In genomic region chr5:175082866-175083590, GRCh38 we compare ENCODE assay signal across 34 cellular contexts.
"Had no signal": no experiment of that assay in that cellular context is flagged by ENCODE, and none has a peak within 500 bp of the region (broad histone marks: within the 10 kb centered on the region; RNA-seq: fewer than 3 reads in every experiment).

No MANE protein-coding gene starts in this region.

- H3K27ac ChIP-seq: adrenal gland, brain microvascular endothelial cell, cardiac muscle cell, KMS-11, Peyer's patch, VCaP had no signal

- H3K9me3 ChIP-seq: adrenal gland, Peyer's patch had no signal

- H3K36me3 ChIP-seq: adrenal gland, brain microvascular endothelial cell, cardiac muscle cell, Peyer's patch had no signal

- H3K9ac ChIP-seq: KMS-11 had no signal

- H3K4me1 ChIP-seq: adrenal gland, Peyer's patch had no signal

- H3K4me2 ChIP-seq: KMS-11 had no signal

- ATAC-seq: activated naive CD4-positive, alpha-beta T cell treated with anti-CD3 and anti-CD28 coated beads, Interleukin-2, amount 50 U/mL, for 72 hours; activated T-cell treated with anti-CD3 and anti-CD28 coated beads, Interleukin-2, amount 50 U/mL, for 4 hours; PC-3; Right ventricle myocardium inferior had no signal

- H3K27me3 ChIP-seq: adrenal gland, brain microvascular endothelial cell, cardiac muscle cell, Peyer's patch had no signal

- DNase-seq: activated B cell treated with CpG ODN at 0.5 μM for 24 hours; activated CD4-positive, alpha-beta memory T cell treated with anti-CD3 and anti-CD28 coated beads for 36 hours; activated CD4-positive, alpha-beta T cell treated with anti-CD3 and anti-CD28 coated beads for 4 hours; activated CD4-positive, alpha-beta T cell treated with anti-CD3 and anti-CD28 coated beads, Interleukin-2, amount 50 U/mL, for 1 hour; activated CD4-positive, CD25-positive, alpha-beta regulatory T cell treated with anti-CD3 and anti-CD28 coated beads, Interleukin-2, amount 50 U/mL, for 72 hours; activated CD8-positive, alpha-beta memory T cell treated with anti-CD3 and anti-CD28 coated beads, Interleukin-2, amount 50 U/mL, for 4 hours; activated gamma-delta T cell treated with Interleukin-2 at 50 U/mL for 16 hours; activated naive CD4-positive, alpha-beta T cell treated with anti-CD3 and anti-CD28 coated beads for 36 hours; activated T-cell treated with anti-CD3 and anti-CD28 coated beads for 4 hours; activated T-cell treated with anti-CD3 and anti-CD28 coated beads, Interleukin-2, amount 50 U/mL, for 4 hours; adrenal gland; brain microvascular endothelial cell; NCI-H1105; NCI-H1417 treated with DMSO at 0.1 percent for 48 hours; NCI-H1694; NCI-H1930; NCI-H2081 treated with DMSO at 0.1 percent for 48 hours; NCI-H345; NCI-H524 treated with DMSO at 0.1 percent for 48 hours; NCI-H748 treated with DMSO at 0.1 percent for 48 hours; NK-92 treated with Interleukin-12 subunit alpha and Interleukin-12 subunit beta, amount 100 ng/mL, for 24 hours; PC-3; Peyer's patch; RPMI8226; SIG-M5; SW 1271; T-helper 1 cell; T-helper 2 cell; T-helper 9 cell had no signal

- H3K4me3 ChIP-seq: adrenal gland, cardiac muscle cell, Peyer's patch had no signal
